1 cellular context compared by ENCODE assay signal in genomic region chr3:33334364-33334763, GRCh38.
TF ChIP-seq lines count a peak whose summit lies in the region.

No MANE protein-coding gene starts in this region.

TF ChIP-seq in HEK293, 187 proteins besides CTCF, POLR2A, EP300 and RAD21:
- TF ChIP-seq ZNF518A (tag by site-specific recombination; conservative IDR thresholded peaks at IDR 0.05; ENCODE audit: low read depth) (no peak), ZNF133 (tag by site-specific recombination; IDR thresholded peaks at IDR 0.05) (peak; percentile 97)
